ENCODE assay signal across 14 cellular contexts in the genomic region with DNA sequence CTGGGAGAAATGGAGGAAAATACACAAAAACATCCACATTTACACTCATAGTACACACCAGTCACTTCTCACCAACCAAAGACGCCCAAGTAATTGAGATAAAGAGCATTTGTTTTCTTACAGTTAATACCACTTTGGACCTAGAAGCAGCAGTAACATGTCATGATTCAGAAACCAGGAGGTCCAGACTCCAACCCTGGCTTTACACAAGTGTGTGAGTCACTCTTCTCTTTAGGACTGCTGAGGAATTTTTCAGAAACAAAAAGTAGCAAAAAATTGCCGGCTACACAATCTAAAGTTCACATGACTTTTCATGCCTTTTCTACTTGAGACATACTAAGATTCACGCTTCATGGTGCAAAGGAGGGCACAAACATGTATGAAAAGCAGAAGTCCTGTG. TPM values are rescaled to one million over a fixed set of nuclear protein-coding genes. Genes with fewer than 3 reads are reported as not detected.
DNase-seq lines count a peak whose midpoint lies in the region; ATAC-seq and TF ChIP-seq lines count a peak whose summit lies in the region.
"Had no signal": no experiment of that assay in that cellular context is flagged by ENCODE, and none has a peak within 500 bp of the region (broad histone marks: within the 10 kb centered on the region; RNA-seq: fewer than 3 reads in every experiment).

No MANE protein-coding gene starts in this region.

- no peaks in the 10 kb centered on the region for H3K79me2 ChIP-seq in PC-3 (ENCODE audit: low read length)

- ATAC-seq in PC-3 (peak; percentile 59; the same call in 1 of the 2 replicates), left ventricle myocardium superior (no peak)

- no peaks in the 10 kb centered on the region for H3K27me3 ChIP-seq in PC-3 (ENCODE audit: low read length)
- H3K27me3 ChIP-seq: ascending aorta, Peyer's patch had no signal

- H3K9me3 ChIP-seq in PC-3 (ENCODE audit: low read length) (no peaks in the 10 kb centered on the region), mesodermal cell (ENCODE audit: control insufficient read depth, low read length) (no peaks in the 10 kb centered on the region)
- H3K9me3 ChIP-seq: ascending aorta, Peyer's patch had no signal

- H3K27me3 Mint-ChIP-seq in endothelial cell (ENCODE audit: unreplicated experiment) (no peaks in the 10 kb centered on the region), glutamatergic neuron (ENCODE audit: unreplicated experiment) (no peaks in the 10 kb centered on the region)
- H3K27me3 Mint-ChIP-seq: progenitor cell of endocrine pancreas had no signal

- H3K36me3 ChIP-seq in PC-3 (ENCODE audit: low read depth, low read length): peaks cover 11% of the 10 kb centered on the region
- H3K36me3 ChIP-seq in mesodermal cell (ENCODE audit: control insufficient read depth, insufficient read depth, low read length): peaks cover 42% of the 10 kb centered on the region

- BruUV-seq in PC-3 (replicated peaks; lab: Mats Ljungman, UMichigan): no TSS peak

- H2AFZ ChIP-seq in PC-3 (ENCODE audit: low read length): no peak overlapping the region

- POLR2A ChIA-PET in PC-3 (lab: Charles Lee; ENCODE audit: unreplicated experiment): no interaction called here

- no peaks in the 10 kb centered on the region for H3F3A ChIP-seq in PC-3 (ENCODE audit: low read length, unreplicated experiment)

- CTCF ChIA-PET in PC-3 (lab: Charles Lee): no interaction called here

- H3K27ac Mint-ChIP-seq in endothelial cell (ENCODE audit: unreplicated experiment) (peak overlapping the region; percentile 70), glutamatergic neuron (ENCODE audit: unreplicated experiment) (no peak overlapping the region)
- H3K27ac Mint-ChIP-seq: progenitor cell of endocrine pancreas had no signal

- no peak overlapping the region for H3K9ac ChIP-seq in PC-3 (ENCODE audit: low read length)

- DNase-seq in AG09309 (ENCODE audit: low read depth) (peak; percentile 63), PC-3 (no peak), endothelial cell (ENCODE audit: low spot score) (no peak), left ventricle myocardium superior (no peak), cerebellar nuclear complex (lab: John Stamatoyannopoulos, UW) (no peak), glutamatergic neuron (no peak), germinal center (ENCODE audit: low spot score) (no peak)
- DNase-seq: NCI-H510A treated with DMSO at 0.1 percent for 48 hours; Peyer's patch; stimulated activated CD4-positive, alpha-beta T cell treated with anti-CD3 and anti-CD28 coated beads, Interleukin-4, amount 100 ng/mL, for 4 hours; stimulated activated naive CD4-positive, alpha-beta T cell had no signal

- H3K9me2 ChIP-seq in PC-3 (replicated peaks; ENCODE audit: low read length): no peaks in the 10 kb centered on the region

- H3K27ac ChIP-seq in PC-3 (ENCODE audit: low read length) (no peak overlapping the region), mesodermal cell (ENCODE audit: low read depth, low read length, severe bottlenecking) (peak overlapping the region; percentile 11)
- H3K27ac ChIP-seq: ascending aorta, Peyer's patch had no signal

- WGBS in mesodermal cell (ENCODE audit: insufficient coverage in 2 of 2), 2 experiments: 96% methylated on average over 3 of the region's 3 CpGs; no CpG with 5 or more reads in 1 of the 2 experiments

- H3K36me3 Mint-ChIP-seq in endothelial cell (ENCODE audit: low read depth, unreplicated experiment): peaks cover 36% of the 10 kb centered on the region
- H3K36me3 Mint-ChIP-seq in glutamatergic neuron (ENCODE audit: unreplicated experiment): peaks cover 16% of the 10 kb centered on the region

- H4K20me1 ChIP-seq in PC-3 (ENCODE audit: low read length): no peaks in the 10 kb centered on the region

- intact Hi-C loops in PC-3 (cut with micrococcal nuclease): no loop called here
- intact Hi-C loops in left ventricle myocardium superior (cut with micrococcal nuclease): no loop called here

- H3K4me1 Mint-ChIP-seq in endothelial cell (ENCODE audit: unreplicated experiment): peaks cover 7% of the 10 kb centered on the region
- H3K4me1 Mint-ChIP-seq in glutamatergic neuron (ENCODE audit: low read depth, unreplicated experiment): no peaks in the 10 kb centered on the region

- H3K4me3 Mint-ChIP-seq in endothelial cell (ENCODE audit: unreplicated experiment): no peak overlapping the region
- H3K4me3 Mint-ChIP-seq in glutamatergic neuron (ENCODE audit: unreplicated experiment): no peak overlapping the region

- no peak overlapping the region for H3K4me2 ChIP-seq in PC-3 (ENCODE audit: low read length)

- H3K4me1 ChIP-seq in PC-3 (ENCODE audit: insufficient read depth, low read length): no peaks in the 10 kb centered on the region
- H3K4me1 ChIP-seq in mesodermal cell (ENCODE audit: control insufficient read depth, insufficient read depth, low read length, poor library complexity, severe bottlenecking): peaks cover 17% of the 10 kb centered on the region
- H3K4me1 ChIP-seq: ascending aorta, Peyer's patch had no signal

- H3K9me3 Mint-ChIP-seq in endothelial cell (ENCODE audit: unreplicated experiment) (no peaks in the 10 kb centered on the region), glutamatergic neuron (ENCODE audit: unreplicated experiment) (no peaks in the 10 kb centered on the region)

- H3K4me3 ChIP-seq in AG09309 (ENCODE audit: control insufficient read depth, low read depth, low read length) (no peak overlapping the region), PC-3 (ENCODE audit: low read length) (no peak overlapping the region), mesodermal cell (ENCODE audit: extremely low read depth, insufficient read depth, low read length, poor library complexity, severe bottlenecking) (no peak overlapping the region)
- H3K4me3 ChIP-seq: ascending aorta, Peyer's patch had no signal

- no peak for TF ChIP-seq CTCF in AG09309 (IDR thresholded peaks at IDR 0.05; ENCODE audit: control insufficient read depth, insufficient read depth, low read depth, low read length, missing control alignments)
- TF ChIP-seq CTCF in PC-3 (conservative IDR thresholded peaks at IDR 0.05; ENCODE audit: low read depth, low read length): no peak
- no peak for TF ChIP-seq CTCF in endothelial cell (IDR thresholded peaks at IDR 0.05; ENCODE audit: unreplicated experiment)
- TF ChIP-seq CTCF in glutamatergic neuron (IDR thresholded peaks at IDR 0.05; ENCODE audit: partially characterized antibody, unreplicated experiment): no peak

RNA-seq across cellular contexts. Expression of a gene that starts 42.1 kb away (rescaled TPM):
- total RNA-seq in PC-3 (2014; rRNA removed): 25.8 and 25.9 TPM in 2 replicates
- 26.8 TPM for total RNA-seq in endothelial cell (ENCODE audit: unreplicated experiment)
- polyA plus RNA-seq in mesodermal cell (2013, experiment 1 of 2): 22.6 TPM
- polyA plus RNA-seq in mesodermal cell (2013, experiment 2 of 2): 21.1 TPM
- 16.0 TPM for total RNA-seq in left ventricle myocardium superior
- total RNA-seq in glutamatergic neuron (ENCODE audit: unreplicated experiment): 36.6 TPM
